In genomic region chr12:14514154-14514842, GRCh38 we compare ENCODE assay signal across 8 cellular contexts. TPM values are rescaled to one million over a fixed set of nuclear protein-coding genes. Genes with fewer than 3 reads are reported as not detected.
A peak's percentile ranks its signal among the peaks of the same experiment; 100 is the strongest.
DNase-seq lines count a peak whose midpoint lies in the region; ATAC-seq, FAIRE-seq and TF ChIP-seq lines count a peak whose summit lies in the region.

No MANE protein-coding gene starts in this region.

- ATAC-seq in GM18909 (IDR thresholded peaks at IDR 0.05; ENCODE audit: poor library complexity, unreplicated experiment) (peak; percentile 43), GM12878 (peak; percentile 72), left lobe of liver (peak; percentile 94), HG03457 (IDR thresholded peaks at IDR 0.05; ENCODE audit: unreplicated experiment) (no peak)

- RAD21 ChIA-PET in GM12878 (lab: Charles Lee; ENCODE audit: unreplicated experiment), result interaction anchor here (0.9 to 3.2 kb wide), 4 partner anchors 113 to 276 kb away, joined by 3 to 18 read pairs (median 4); partner anchors contain the start of gene ATF7IP

- SMC1A ChIA-PET in GM12878 (lab: Charles Lee; ENCODE audit: uncharacterized antibody, unreplicated experiment), result interaction anchor here (0.8 to 1.8 kb wide), 8 partner anchors 9 to 276 kb away, joined by 3 to 10 read pairs (median 4); no protein-coding TSS in a partner anchor

- no peak for TF ChIP-seq POLR2A in GM12878 (IDR thresholded peaks at IDR 0.05; ENCODE audit: low read depth, low read length)

- H3K79me2 ChIP-seq in GM12878 (ENCODE audit: control insufficient read depth, insufficient read depth, low read length), result no peaks in the 10 kb centered on the region

- TF ChIP-seq RAD21 in GM12878 (IDR thresholded peaks at IDR 0.05; ENCODE audit: insufficient read depth, low read depth, low read length), result peak; percentile 79

- BruUV-seq in GM12878 (replicated peaks; lab: Mats Ljungman, UMichigan), result no TSS peak

- no peaks in the 10 kb centered on the region for H3K9me3 ChIP-seq in GM12878 (replicated peaks; ENCODE audit: control insufficient read depth, insufficient read depth, low read length)

- no peaks in the 10 kb centered on the region for H3K4me1 ChIP-seq in GM12878 (ENCODE audit: control insufficient read depth, insufficient read depth, low read length)

- H3K4me3 ChIP-seq in GM12878, result no peak overlapping the region

- TF ChIP-seq CTCF in GM12878 (IDR thresholded peaks at IDR 0.05 in 2 of 3, conservative IDR thresholded peaks at IDR 0.05 in 1 of 3; ENCODE audit: control insufficient read depth in 2 of 3, extremely low read depth in 1 of 3, insufficient read depth in 1 of 3, low read depth in 3 of 3, low read length in 3 of 3), result peak; percentile 37 to 48 (median 42); a peak in 5 of 6 replicates

- POLR2A ChIA-PET in GM12878 (lab: Charles Lee), result no interaction called here

- H3K36me3 ChIP-seq in GM12878 (ENCODE audit: control insufficient read depth in 2 of 2, insufficient read depth in 2 of 2, low read length in 1 of 2), result no peaks in the 10 kb centered on the region

- CTCF ChIA-PET in GM12878 (lab: Yijun Ruan, JAX), result interaction anchor here (0.5 to 2.6 kb wide), 12 partner anchors 10 to 276 kb away, joined by 3 to 7 read pairs (median 4); no protein-coding TSS in a partner anchor

- no peak for TF ChIP-seq EP300 in GM12878 (IDR thresholded peaks at IDR 0.05; ENCODE audit: borderline replicate concordance in 1 of 2, control insufficient read depth in 1 of 2, low read depth in 2 of 2, low read length in 2 of 2)

- H3K4me2 ChIP-seq in GM12878 (ENCODE audit: control insufficient read depth, insufficient read depth), result no peak overlapping the region

- intact Hi-C loops in GM12878 (cut with micrococcal nuclease; ENCODE audit: unreplicated experiment), result loop anchor here (2.0 to 5.0 kb wide), 2 partner anchors 148 to 203 kb away; no protein-coding TSS in a partner anchor

- 22% methylated on average over 4 of the region's 4 CpGs for WGBS in GM12878 (ENCODE audit: insufficient coverage, insufficient replicate concordance, low lambda C conversion rate, missing lambda C conversion rate)

- H3K27ac ChIP-seq in GM12878 (ENCODE audit: control insufficient read depth, insufficient read depth), result no peak overlapping the region

- no peaks in the 10 kb centered on the region for H3K27me3 ChIP-seq in GM12878 (replicated peaks in 1 of 2; ENCODE audit: control insufficient read depth in 2 of 2, insufficient read depth in 2 of 2, low read length in 1 of 2)

- no peaks in the 10 kb centered on the region for H4K20me1 ChIP-seq in GM12878 (ENCODE audit: control insufficient read depth, insufficient read depth)

- no peak overlapping the region; the same call in 1 of the 2 replicates for H2AFZ ChIP-seq in GM12878 (ENCODE audit: control insufficient read depth, low read depth, low read length)

- no peak for FAIRE-seq in GM12878 (lab: Jason Lieb, UNC)

- H3K9ac ChIP-seq in GM12878 (ENCODE audit: control insufficient read depth, insufficient read depth, low read length), result no peak overlapping the region

- DNase-seq in NCI-H2029 treated with DMSO at 0.1 percent for 48 hours (lab: John Stamatoyannopoulos, UW) (peak; percentile 9), GM12878 (ENCODE audit: low read depth, low spot score) (no peak), left lobe of liver (ENCODE audit: low spot score) (no peak), GOT3 (lab: John Stamatoyannopoulos, UW) (no peak), H4 (ENCODE audit: low spot score) (no peak), NCI-H187 (lab: John Stamatoyannopoulos, UW) (no peak)

- in situ Hi-C loops in GM12878 (cut with MboI), result no loop called here

TF ChIP-seq in GM12878, 131 proteins besides CTCF, POLR2A, EP300 and RAD21:
- TF ChIP-seq SMC3 (IDR thresholded peaks at IDR 0.05; ENCODE audit: borderline replicate concordance, low read length), result peak; percentile 50; the same call in 1 of the 2 replicates
- TF ChIP-seq GABPA (IDR thresholded peaks at IDR 0.05; ENCODE audit: low read depth), result no peak
- TF ChIP-seq HSF1 (IDR thresholded peaks at IDR 0.05; ENCODE audit: low read depth, low read length), result no peak

RNA-seq across cellular contexts. Expression of gene PLBD1, which starts 53.4 kb away (rescaled TPM):
- not detected in 2 replicates for total RNA-seq in GM12878 (2013; cell fraction: nucleolus; rRNA removed)
- 0.23 and 0.76 TPM in 2 replicates for total RNA-seq in GM12878 (2014; rRNA removed)
- 0.23 and 0.54 TPM in 2 replicates for total RNA-seq in GM12878 (2014; rRNA removed; fragmentation: Illumina TruSeq; extraction: Trizol)
- total RNA-seq in GM12878 (2021), result 0.28 and 0.35 TPM in 2 replicates
- polyA plus RNA-seq in GM12878 (2011; ENCODE audit: low read depth), result 0.22 TPM
- not detected in 2 replicates for polyA plus RNA-seq in GM12878 (2011; rRNA removed)
- not detected in 2 replicates for polyA plus RNA-seq in GM12878 (2011; cell fraction: cytosol; rRNA removed)
- not detected in 2 replicates for polyA plus RNA-seq in GM12878 (2011; cell fraction: nucleus; rRNA removed)
- polyA plus RNA-seq in GM12878 (2012), result 0.14 and 0.38 TPM in 2 replicates
- 0.34 and 2.9 TPM in 2 replicates for polyA plus RNA-seq in GM12878 (2014; fragmentation: Illumina TruSeq; extraction: Trizol)
- polyA plus RNA-seq in GM12878 (2014; fragmentation: Nextera tagmentation; extraction: Ambion mirVana), result under 1 TPM; 0.20 to 0.23 TPM
- polyA plus RNA-seq in GM12878 (2014; rRNA removed), result 0.19 and 0.99 TPM in 2 replicates
- under 1 TPM; 0.27 to 0.39 TPM for polyA plus RNA-seq in GM12878 (2016; fragmentation: Nextera tagmentation; extraction: Ambion mirVana)
- polyA minus RNA-seq in GM12878 (2011; rRNA and poly(A)+ RNA removed), result not detected in 2 replicates
- polyA minus RNA-seq in GM12878 (2011; cell fraction: cytosol; rRNA and poly(A)+ RNA removed), result not detected in 2 replicates
- polyA minus RNA-seq in GM12878 (2011; cell fraction: nucleus; rRNA and poly(A)+ RNA removed), result not detected in 2 replicates
- total RNA-seq in left lobe of liver, result 2.5 TPM
- not detected in 2 replicates for total RNA-seq in H4 (2014; rRNA removed; shearing (Covaris generic))
